1 cellular context compared by ENCODE assay signal in genomic region chr10:6191569-6191968, GRCh38.
TF ChIP-seq lines count a peak whose summit lies in the region.

No MANE protein-coding gene starts in this region.

TF ChIP-seq in H1, 55 proteins besides CTCF, POLR2A, EP300 and RAD21:
- no peak for TF ChIP-seq GTF2F1 (IDR thresholded peaks at IDR 0.05; ENCODE audit: borderline replicate concordance, low read depth, low read length)
- no peak for TF ChIP-seq SIX5 (IDR thresholded peaks at IDR 0.05; ENCODE audit: low read depth, low read length)
- no peak for TF ChIP-seq FOSL1 (IDR thresholded peaks at IDR 0.05; ENCODE audit: insufficient read depth, low read depth, low read length)
- TF ChIP-seq CHD2 (IDR thresholded peaks at IDR 0.05; ENCODE audit: low read length), result no peak
- no peak for TF ChIP-seq SP2 (IDR thresholded peaks at IDR 0.05; ENCODE audit: low read length)
- no peak for TF ChIP-seq SUZ12 (IDR thresholded peaks at IDR 0.05; ENCODE audit: low read length)
- TF ChIP-seq SIRT6 (IDR thresholded peaks at IDR 0.05; ENCODE audit: low read length), result no peak
- no peak for TF ChIP-seq CTBP2 (IDR thresholded peaks at IDR 0.05; ENCODE audit: borderline replicate concordance, insufficient read depth, insufficient read length, low read length)
- TF ChIP-seq HDAC2 (IDR thresholded peaks at IDR 0.05; ENCODE audit: borderline replicate concordance in 1 of 2, low read depth in 2 of 2, low read length in 2 of 2), result no peak
